6 cellular contexts compared by ENCODE assay signal in genomic region chr6:99183066-99183465, GRCh38.
"Had no signal": no experiment of that assay in that cellular context is flagged by ENCODE, and none has a peak within 500 bp of the region (broad histone marks: within the 10 kb centered on the region; RNA-seq: fewer than 3 reads in every experiment).

No MANE protein-coding gene starts in this region.

- H3K36me3 Mint-ChIP-seq: IgD-negative memory B cell had no signal

- H3K4me3 Mint-ChIP-seq: IgD-negative memory B cell had no signal

- H3K27ac ChIP-seq: HL-60 had no signal

- FAIRE-seq: HepG2, HTR-8/SVneo, K562 had no signal

- ATAC-seq: HepG2, K562 had no signal

- DNase-seq: IMR-90 had no signal

- H3K4me3 ChIP-seq: K562 had no signal

- H3K27ac Mint-ChIP-seq: IgD-negative memory B cell had no signal

- H3K4me1 Mint-ChIP-seq: IgD-negative memory B cell had no signal
